In the genomic region with DNA sequence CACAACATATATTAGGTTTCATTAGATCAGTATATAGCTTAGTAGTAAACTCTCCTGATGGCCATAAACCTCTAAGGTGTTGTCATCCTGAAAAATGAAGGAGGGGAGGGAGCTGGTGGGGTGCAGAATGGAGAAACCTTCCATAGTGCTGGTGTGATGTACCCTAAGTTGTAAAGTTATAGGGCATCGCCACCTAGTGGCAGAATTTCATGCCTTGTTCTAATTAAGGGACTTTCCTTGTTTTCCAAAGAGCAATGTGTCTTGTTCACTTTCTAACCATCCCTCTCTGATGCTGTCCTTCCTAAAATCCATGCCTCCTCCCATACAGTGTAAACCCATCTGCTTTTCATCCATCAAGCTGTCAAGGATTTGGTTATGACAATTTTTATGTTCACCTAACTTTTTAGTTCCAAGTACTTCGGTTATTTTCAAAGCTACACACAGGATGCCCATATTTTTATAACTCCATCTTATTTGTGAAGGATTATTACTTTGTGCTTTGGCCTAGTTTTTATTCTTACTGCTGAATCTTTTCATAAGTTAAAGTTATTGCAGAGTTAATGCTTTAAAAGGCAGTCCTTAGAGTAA, we compare ENCODE assay signal across 8 cellular contexts. TPM values are rescaled to one million over a fixed set of nuclear protein-coding genes. Genes with fewer than 3 reads are reported as not detected.
DNase-seq lines count a peak whose midpoint lies in the region; ATAC-seq and TF ChIP-seq lines count a peak whose summit lies in the region.

No MANE protein-coding gene starts in this region.

- ATAC-seq in HG03439 (IDR thresholded peaks at IDR 0.05; ENCODE audit: unreplicated experiment) (peak; percentile 40), HG03039 (IDR thresholded peaks at IDR 0.05; ENCODE audit: unreplicated experiment) (no peak)

- H3K9me3 Mint-ChIP-seq in activated naive CD8-positive, alpha-beta T cell treated with anti-CD3 and anti-CD28 coated beads for 36 hours, result no peaks in the 10 kb centered on the region

- peaks cover 20% of the 10 kb centered on the region for H3K36me3 Mint-ChIP-seq in activated naive CD8-positive, alpha-beta T cell treated with anti-CD3 and anti-CD28 coated beads for 36 hours

- H3K4me1 Mint-ChIP-seq in activated naive CD8-positive, alpha-beta T cell treated with anti-CD3 and anti-CD28 coated beads for 36 hours, result peaks cover 21% of the 10 kb centered on the region

- peak overlapping the region; percentile 70 for H3K27ac Mint-ChIP-seq in activated naive CD8-positive, alpha-beta T cell treated with anti-CD3 and anti-CD28 coated beads for 36 hours

- no peak overlapping the region for H3K4me2 ChIP-seq in hepatocyte

- H3K27me3 ChIP-seq in SJCRH30, result no peaks in the 10 kb centered on the region
- no peaks in the 10 kb centered on the region for H3K27me3 ChIP-seq in hepatocyte

- peaks cover 14% of the 10 kb centered on the region for H4K20me1 ChIP-seq in hepatocyte (ENCODE audit: insufficient read depth, poor library complexity, severe bottlenecking)

- TF ChIP-seq CTCF in hepatocyte (IDR thresholded peaks at IDR 0.05; ENCODE audit: poor library complexity), result peak; percentile 59

- peaks cover 51% of the 10 kb centered on the region for H3K79me2 ChIP-seq in hepatocyte

- H3K36me3 ChIP-seq in SJCRH30 (no peaks in the 10 kb centered on the region), hepatocyte (replicated peaks; ENCODE audit: insufficient read depth, low read depth) (no peaks in the 10 kb centered on the region)

- no peak overlapping the region for H3K4me3 Mint-ChIP-seq in activated naive CD8-positive, alpha-beta T cell treated with anti-CD3 and anti-CD28 coated beads for 36 hours

- WGBS in hepatocyte (ENCODE audit: low lambda C conversion rate, missing lambda C conversion rate), result 46% methylated on average over 2 of the region's 2 CpGs

- peak; percentile 12 to 65 for DNase-seq in NCI-H524 (lab: John Stamatoyannopoulos, UW)
- DNase-seq in NCI-H524 treated with DMSO at 0.1 percent for 48 hours (lab: John Stamatoyannopoulos, UW), result no peak
- peak; percentile 45 to 64 for DNase-seq in SJCRH30
- peak; percentile 14 for DNase-seq in activated naive CD8-positive, alpha-beta T cell treated with anti-CD3 and anti-CD28 coated beads for 36 hours
- peak; percentile 73 for DNase-seq in hepatocyte (ENCODE audit: low spot score)
- DNase-seq in stimulated activated CD4-positive, alpha-beta T cell treated with anti-CD3 and anti-CD28 coated beads, Interleukin-1b, Interleukin-23, amount 100 ng/mL, for 1 hour (ENCODE audit: low read depth in 2 of 2), result peak; percentile 16 to 25

- H3K27ac ChIP-seq in SJCRH30 (no peak overlapping the region), hepatocyte (no peak overlapping the region)

- H3K27me3 Mint-ChIP-seq in activated naive CD8-positive, alpha-beta T cell treated with anti-CD3 and anti-CD28 coated beads for 36 hours, result no peaks in the 10 kb centered on the region

- H3K9me3 ChIP-seq in SJCRH30 (replicated peaks) (no peaks in the 10 kb centered on the region), hepatocyte (ENCODE audit: low read depth) (no peaks in the 10 kb centered on the region)

- H3K4me3 ChIP-seq in SJCRH30, result no peak overlapping the region
- no peak overlapping the region for H3K4me3 ChIP-seq in hepatocyte

- no peak overlapping the region for H2AFZ ChIP-seq in hepatocyte

- H3K4me1 ChIP-seq in SJCRH30 (no peaks in the 10 kb centered on the region), hepatocyte (ENCODE audit: insufficient read depth) (peaks cover 7% of the 10 kb centered on the region)

- no peaks in the 10 kb centered on the region for H3K9me2 ChIP-seq in hepatocyte (replicated peaks; ENCODE audit: insufficient read depth)

RNA-seq across cellular contexts. Expression of gene NBDY, which starts 4.5 kb away (rescaled TPM):
- 14.6 and 16.2 TPM in 2 replicates for total RNA-seq in SJCRH30 (2014; rRNA removed; shearing (Covaris generic))
- 10 to 100 TPM; 43.9 to 50.0 TPM for total RNA-seq in activated naive CD8-positive, alpha-beta T cell treated with anti-CD3 and anti-CD28 coated beads for 36 hours
- total RNA-seq in hepatocyte, result 14.4 and 20.4 TPM in 2 replicates
- polyA plus RNA-seq in hepatocyte, result 161 and 166 TPM in 2 replicates
